ENCODE assay signal across 1 cellular context in the genomic region with DNA sequence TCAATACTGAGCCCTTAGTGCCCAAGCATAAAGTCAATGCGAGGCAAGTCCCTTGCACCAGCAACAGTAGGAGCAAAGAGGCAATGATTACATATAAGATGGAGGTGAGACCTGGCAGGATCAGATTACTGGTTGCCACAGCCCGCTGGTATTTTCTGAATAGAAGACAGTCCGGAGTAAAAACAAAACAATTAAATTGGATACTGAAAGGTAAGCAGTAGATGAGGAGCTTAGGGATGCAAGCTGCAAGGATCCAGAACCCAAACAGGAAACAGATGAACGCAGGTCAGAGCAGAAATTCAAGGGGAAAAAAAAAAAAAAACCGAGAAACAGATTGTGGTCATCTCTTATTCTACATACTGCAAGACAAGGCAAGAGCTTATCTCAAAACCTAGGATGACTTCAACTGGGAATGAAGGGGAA.
TF ChIP-seq lines count a peak whose summit lies in the region.

No MANE protein-coding gene starts in this region.

TF ChIP-seq in HEK293, 187 proteins besides CTCF, POLR2A, EP300 and RAD21 (continued from another document and continues in another):
- TF ChIP-seq, protein P1, sequence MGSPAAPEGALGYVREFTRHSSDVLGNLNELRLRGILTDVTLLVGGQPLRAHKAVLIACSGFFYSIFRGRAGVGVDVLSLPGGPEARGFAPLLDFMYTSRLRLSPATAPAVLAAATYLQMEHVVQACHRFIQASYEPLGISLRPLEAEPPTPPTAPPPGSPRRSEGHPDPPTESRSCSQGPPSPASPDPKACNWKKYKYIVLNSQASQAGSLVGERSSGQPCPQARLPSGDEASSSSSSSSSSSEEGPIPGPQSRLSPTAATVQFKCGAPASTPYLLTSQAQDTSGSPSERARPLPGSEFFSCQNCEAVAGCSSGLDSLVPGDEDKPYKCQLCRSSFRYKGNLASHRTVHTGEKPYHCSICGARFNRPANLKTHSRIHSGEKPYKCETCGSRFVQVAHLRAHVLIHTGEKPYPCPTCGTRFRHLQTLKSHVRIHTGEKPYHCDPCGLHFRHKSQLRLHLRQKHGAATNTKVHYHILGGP (tag by site-specific recombination; IDR thresholded peaks at IDR 0.05) = no peak
- TF ChIP-seq ZNF660 (tag by site-specific recombination; IDR thresholded peaks at IDR 0.05) (no peak), ZBTB7A (tag by site-specific recombination; IDR thresholded peaks at IDR 0.05; ENCODE audit: low read depth) (no peak), ZNF175 (tag by site-specific recombination; IDR thresholded peaks at IDR 0.05) (no peak), ZNF571 (tag by site-specific recombination; IDR thresholded peaks at IDR 0.05) (no peak), ZNF138 (tag by site-specific recombination; IDR thresholded peaks at IDR 0.05; ENCODE audit: borderline replicate concordance) (no peak), KLF10 (tag by site-specific recombination; IDR thresholded peaks at IDR 0.05) (no peak), SETDB1 (IDR thresholded peaks at IDR 0.05; ENCODE audit: insufficient read length, low read length) (no peak), ZNF707 (tag by site-specific recombination; IDR thresholded peaks at IDR 0.05) (no peak), ZNF266 (tag by site-specific recombination; IDR thresholded peaks at IDR 0.05; ENCODE audit: low read depth) (no peak), ZEB2 (tag by site-specific recombination; IDR thresholded peaks at IDR 0.05) (peak; percentile 67; the same call in 1 of the 2 replicates), ZNF404 (tag by site-specific recombination; IDR thresholded peaks at IDR 0.05) (no peak), ZNF23 (tag by site-specific recombination; IDR thresholded peaks at IDR 0.05; ENCODE audit: borderline replicate concordance) (no peak), ZNF549 (tag by site-specific recombination; IDR thresholded peaks at IDR 0.05) (no peak), GLI4 (tag by site-specific recombination; IDR thresholded peaks at IDR 0.05) (no peak), SCRT2 (tag by site-specific recombination; IDR thresholded peaks at IDR 0.05) (peak; percentile 79), ZNF324 (tag by site-specific recombination; IDR thresholded peaks at IDR 0.05) (no peak), BCL11A (tag by site-specific recombination; IDR thresholded peaks at IDR 0.05; ENCODE audit: low read depth) (no peak), REPIN1 (tag by site-specific recombination; IDR thresholded peaks at IDR 0.05; ENCODE audit: low read depth) (no peak), ZSCAN16 (tag by site-specific recombination; IDR thresholded peaks at IDR 0.05) (no peak), SP2 (tag by site-specific recombination; IDR thresholded peaks at IDR 0.05) (no peak), ZSCAN23 (tag by site-specific recombination; IDR thresholded peaks at IDR 0.05) (no peak), KLF16 (tag by site-specific recombination; IDR thresholded peaks at IDR 0.05) (no peak), ZBTB17 (tag by site-specific recombination; IDR thresholded peaks at IDR 0.05) (peak; percentile 98), EGR2 (tag by site-specific recombination; IDR thresholded peaks at IDR 0.05; ENCODE audit: low read depth) (no peak), ZNF302 (tag by site-specific recombination; IDR thresholded peaks at IDR 0.05; ENCODE audit: low read depth) (no peak), ZNF211 (tag by site-specific recombination; IDR thresholded peaks at IDR 0.05; ENCODE audit: low read depth) (no peak), ZNF391 (tag by site-specific recombination; IDR thresholded peaks at IDR 0.05; ENCODE audit: borderline replicate concordance, low read depth) (no peak), ZNF121 (tag by site-specific recombination; IDR thresholded peaks at IDR 0.05) (no peak), ZNF843 (tag by site-specific recombination; IDR thresholded peaks at IDR 0.05) (0 out of 2 replicates have a peak, but pooled peaks have one; percentile 14), ZNF837 (tag by site-specific recombination; IDR thresholded peaks at IDR 0.05) (no peak), ZNF792 (tag by site-specific recombination; IDR thresholded peaks at IDR 0.05) (no peak), ZNF335 (tag by site-specific recombination; conservative IDR thresholded peaks at IDR 0.05) (0 out of 2 replicates have a peak, but pooled peaks have one; percentile 22), HOXA7 (CRISPR knock-in tag; IDR thresholded peaks at IDR 0.05; ENCODE audit: borderline replicate concordance) (no peak), ZNF202 (tag by site-specific recombination; IDR thresholded peaks at IDR 0.05; ENCODE audit: borderline replicate concordance) (no peak), ZNF341 (tag by site-specific recombination; IDR thresholded peaks at IDR 0.05; ENCODE audit: low read depth) (no peak), ZNF169 (tag by site-specific recombination; IDR thresholded peaks at IDR 0.05) (no peak), ZNF350 (tag by site-specific recombination; IDR thresholded peaks at IDR 0.05) (no peak), ZNF521 (tag by site-specific recombination; IDR thresholded peaks at IDR 0.05) (no peak), OVOL3 (tag by site-specific recombination; IDR thresholded peaks at IDR 0.05) (no peak), ZNF544 (tag by site-specific recombination; IDR thresholded peaks at IDR 0.05) (no peak)
- TF ChIP-seq, protein P2, sequence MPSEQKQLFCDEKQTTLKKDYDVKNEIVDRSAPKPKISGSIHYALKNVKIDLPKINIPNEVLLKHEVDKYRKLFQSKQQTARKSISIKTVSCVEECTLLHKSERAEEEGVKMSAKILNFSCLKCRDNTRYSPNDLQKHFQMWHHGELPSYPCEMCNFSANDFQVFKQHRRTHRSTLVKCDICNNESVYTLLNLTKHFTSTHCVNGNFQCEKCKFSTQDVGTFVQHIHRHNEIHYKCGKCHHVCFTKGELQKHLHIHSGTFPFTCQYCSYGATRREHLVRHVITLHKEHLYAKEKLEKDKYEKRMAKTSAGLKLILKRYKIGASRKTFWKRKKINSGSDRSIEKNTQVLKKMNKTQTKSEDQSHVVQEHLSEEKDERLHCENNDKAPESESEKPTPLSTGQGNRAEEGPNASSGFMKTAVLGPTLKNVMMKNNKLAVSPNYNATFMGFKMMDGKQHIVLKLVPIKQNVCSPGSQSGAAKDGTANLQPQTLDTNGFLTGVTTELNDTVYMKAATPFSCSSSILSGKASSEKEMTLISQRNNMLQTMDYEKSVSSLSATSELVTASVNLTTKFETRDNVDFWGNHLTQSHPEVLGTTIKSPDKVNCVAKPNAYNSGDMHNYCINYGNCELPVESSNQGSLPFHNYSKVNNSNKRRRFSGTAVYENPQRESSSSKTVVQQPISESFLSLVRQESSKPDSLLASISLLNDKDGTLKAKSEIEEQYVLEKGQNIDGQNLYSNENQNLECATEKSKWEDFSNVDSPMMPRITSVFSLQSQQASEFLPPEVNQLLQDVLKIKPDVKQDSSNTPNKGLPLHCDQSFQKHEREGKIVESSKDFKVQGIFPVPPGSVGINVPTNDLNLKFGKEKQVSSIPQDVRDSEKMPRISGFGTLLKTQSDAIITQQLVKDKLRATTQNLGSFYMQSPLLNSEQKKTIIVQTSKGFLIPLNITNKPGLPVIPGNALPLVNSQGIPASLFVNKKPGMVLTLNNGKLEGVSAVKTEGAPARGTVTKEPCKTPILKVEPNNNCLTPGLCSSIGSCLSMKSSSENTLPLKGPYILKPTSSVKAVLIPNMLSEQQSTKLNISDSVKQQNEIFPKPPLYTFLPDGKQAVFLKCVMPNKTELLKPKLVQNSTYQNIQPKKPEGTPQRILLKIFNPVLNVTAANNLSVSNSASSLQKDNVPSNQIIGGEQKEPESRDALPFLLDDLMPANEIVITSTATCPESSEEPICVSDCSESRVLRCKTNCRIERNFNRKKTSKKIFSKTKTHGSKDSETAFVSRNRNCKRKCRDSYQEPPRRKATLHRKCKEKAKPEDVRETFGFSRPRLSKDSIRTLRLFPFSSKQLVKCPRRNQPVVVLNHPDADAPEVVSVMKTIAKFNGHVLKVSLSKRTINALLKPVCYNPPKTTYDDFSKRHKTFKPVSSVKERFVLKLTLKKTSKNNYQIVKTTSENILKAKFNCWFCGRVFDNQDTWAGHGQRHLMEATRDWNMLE (tag by site-specific recombination; conservative IDR thresholded peaks at IDR 0.05; ENCODE audit: low read depth) = no peak
- TF ChIP-seq, protein P3, sequence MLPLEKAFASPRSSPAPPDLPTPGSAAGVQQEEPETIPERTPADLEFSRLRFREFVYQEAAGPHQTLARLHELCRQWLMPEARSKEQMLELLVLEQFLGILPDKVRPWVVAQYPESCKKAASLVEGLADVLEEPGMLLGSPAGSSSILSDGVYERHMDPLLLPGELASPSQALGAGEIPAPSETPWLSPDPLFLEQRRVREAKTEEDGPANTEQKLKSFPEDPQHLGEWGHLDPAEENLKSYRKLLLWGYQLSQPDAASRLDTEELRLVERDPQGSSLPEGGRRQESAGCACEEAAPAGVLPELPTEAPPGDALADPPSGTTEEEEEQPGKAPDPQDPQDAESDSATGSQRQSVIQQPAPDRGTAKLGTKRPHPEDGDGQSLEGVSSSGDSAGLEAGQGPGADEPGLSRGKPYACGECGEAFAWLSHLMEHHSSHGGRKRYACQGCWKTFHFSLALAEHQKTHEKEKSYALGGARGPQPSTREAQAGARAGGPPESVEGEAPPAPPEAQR (tag by site-specific recombination; IDR thresholded peaks at IDR 0.05) = no peak
- TF ChIP-seq, protein P4, sequence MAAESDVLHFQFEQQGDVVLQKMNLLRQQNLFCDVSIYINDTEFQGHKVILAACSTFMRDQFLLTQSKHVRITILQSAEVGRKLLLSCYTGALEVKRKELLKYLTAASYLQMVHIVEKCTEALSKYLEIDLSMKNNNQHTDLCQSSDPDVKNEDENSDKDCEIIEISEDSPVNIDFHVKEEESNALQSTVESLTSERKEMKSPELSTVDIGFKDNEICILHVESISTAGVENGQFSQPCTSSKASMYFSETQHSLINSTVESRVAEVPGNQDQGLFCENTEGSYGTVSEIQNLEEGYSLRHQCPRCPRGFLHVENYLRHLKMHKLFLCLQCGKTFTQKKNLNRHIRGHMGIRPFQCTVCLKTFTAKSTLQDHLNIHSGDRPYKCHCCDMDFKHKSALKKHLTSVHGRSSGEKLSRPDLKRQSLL (tag by site-specific recombination; IDR thresholded peaks at IDR 0.05) = no peak
- TF ChIP-seq, protein P5, sequence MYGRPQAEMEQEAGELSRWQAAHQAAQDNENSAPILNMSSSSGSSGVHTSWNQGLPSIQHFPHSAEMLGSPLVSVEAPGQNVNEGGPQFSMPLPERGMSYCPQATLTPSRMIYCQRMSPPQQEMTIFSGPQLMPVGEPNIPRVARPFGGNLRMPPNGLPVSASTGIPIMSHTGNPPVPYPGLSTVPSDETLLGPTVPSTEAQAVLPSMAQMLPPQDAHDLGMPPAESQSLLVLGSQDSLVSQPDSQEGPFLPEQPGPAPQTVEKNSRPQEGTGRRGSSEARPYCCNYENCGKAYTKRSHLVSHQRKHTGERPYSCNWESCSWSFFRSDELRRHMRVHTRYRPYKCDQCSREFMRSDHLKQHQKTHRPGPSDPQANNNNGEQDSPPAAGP (tag by site-specific recombination; IDR thresholded peaks at IDR 0.05) = no peak
- TF ChIP-seq, protein P6, sequence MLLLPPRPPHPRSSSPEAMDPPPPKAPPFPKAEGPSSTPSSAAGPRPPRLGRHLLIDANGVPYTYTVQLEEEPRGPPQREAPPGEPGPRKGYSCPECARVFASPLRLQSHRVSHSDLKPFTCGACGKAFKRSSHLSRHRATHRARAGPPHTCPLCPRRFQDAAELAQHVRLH (tag by site-specific recombination; IDR thresholded peaks at IDR 0.05) = no peak
- TF ChIP-seq, protein P7, sequence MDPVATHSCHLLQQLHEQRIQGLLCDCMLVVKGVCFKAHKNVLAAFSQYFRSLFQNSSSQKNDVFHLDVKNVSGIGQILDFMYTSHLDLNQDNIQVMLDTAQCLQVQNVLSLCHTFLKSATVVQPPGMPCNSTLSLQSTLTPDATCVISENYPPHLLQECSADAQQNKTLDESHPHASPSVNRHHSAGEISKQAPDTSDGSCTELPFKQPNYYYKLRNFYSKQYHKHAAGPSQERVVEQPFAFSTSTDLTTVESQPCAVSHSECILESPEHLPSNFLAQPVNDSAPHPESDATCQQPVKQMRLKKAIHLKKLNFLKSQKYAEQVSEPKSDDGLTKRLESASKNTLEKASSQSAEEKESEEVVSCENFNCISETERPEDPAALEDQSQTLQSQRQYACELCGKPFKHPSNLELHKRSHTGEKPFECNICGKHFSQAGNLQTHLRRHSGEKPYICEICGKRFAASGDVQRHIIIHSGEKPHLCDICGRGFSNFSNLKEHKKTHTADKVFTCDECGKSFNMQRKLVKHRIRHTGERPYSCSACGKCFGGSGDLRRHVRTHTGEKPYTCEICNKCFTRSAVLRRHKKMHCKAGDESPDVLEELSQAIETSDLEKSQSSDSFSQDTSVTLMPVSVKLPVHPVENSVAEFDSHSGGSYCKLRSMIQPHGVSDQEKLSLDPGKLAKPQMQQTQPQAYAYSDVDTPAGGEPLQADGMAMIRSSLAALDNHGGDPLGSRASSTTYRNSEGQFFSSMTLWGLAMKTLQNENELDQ (tag by site-specific recombination; IDR thresholded peaks at IDR 0.05; ENCODE audit: low read depth) = no peak
- TF ChIP-seq, protein P8, sequence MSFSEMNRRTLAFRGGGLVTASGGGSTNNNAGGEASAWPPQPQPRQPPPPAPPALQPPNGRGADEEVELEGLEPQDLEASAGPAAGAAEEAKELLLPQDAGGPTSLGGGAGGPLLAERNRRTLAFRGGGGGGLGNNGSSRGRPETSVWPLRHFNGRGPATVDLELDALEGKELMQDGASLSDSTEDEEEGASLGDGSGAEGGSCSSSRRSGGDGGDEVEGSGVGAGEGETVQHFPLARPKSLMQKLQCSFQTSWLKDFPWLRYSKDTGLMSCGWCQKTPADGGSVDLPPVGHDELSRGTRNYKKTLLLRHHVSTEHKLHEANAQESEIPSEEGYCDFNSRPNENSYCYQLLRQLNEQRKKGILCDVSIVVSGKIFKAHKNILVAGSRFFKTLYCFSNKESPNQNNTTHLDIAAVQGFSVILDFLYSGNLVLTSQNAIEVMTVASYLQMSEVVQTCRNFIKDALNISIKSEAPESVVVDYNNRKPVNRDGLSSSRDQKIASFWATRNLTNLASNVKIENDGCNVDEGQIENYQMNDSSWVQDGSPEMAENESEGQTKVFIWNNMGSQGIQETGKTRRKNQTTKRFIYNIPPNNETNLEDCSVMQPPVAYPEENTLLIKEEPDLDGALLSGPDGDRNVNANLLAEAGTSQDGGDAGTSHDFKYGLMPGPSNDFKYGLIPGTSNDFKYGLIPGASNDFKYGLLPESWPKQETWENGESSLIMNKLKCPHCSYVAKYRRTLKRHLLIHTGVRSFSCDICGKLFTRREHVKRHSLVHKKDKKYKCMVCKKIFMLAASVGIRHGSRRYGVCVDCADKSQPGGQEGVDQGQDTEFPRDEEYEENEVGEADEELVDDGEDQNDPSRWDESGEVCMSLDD (tag by site-specific recombination; IDR thresholded peaks at IDR 0.05) = no peak
- TF ChIP-seq, protein P9, sequence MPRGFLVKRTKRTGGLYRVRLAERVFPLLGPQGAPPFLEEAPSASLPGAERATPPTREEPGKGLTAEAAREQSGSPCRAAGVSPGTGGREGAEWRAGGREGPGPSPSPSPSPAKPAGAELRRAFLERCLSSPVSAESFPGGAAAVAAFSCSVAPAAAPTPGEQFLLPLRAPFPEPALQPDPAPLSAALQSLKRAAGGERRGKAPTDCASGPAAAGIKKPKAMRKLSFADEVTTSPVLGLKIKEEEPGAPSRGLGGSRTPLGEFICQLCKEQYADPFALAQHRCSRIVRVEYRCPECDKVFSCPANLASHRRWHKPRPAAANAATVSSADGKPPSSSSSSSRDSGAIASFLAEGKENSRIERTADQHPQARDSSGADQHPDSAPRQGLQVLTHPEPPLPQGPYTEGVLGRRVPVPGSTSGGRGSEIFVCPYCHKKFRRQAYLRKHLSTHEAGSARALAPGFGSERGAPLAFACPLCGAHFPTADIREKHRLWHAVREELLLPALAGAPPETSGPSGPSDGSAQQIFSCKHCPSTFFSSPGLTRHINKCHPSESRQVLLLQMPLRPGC (tag by site-specific recombination; IDR thresholded peaks at IDR 0.05) = no peak
